In the genomic region with DNA sequence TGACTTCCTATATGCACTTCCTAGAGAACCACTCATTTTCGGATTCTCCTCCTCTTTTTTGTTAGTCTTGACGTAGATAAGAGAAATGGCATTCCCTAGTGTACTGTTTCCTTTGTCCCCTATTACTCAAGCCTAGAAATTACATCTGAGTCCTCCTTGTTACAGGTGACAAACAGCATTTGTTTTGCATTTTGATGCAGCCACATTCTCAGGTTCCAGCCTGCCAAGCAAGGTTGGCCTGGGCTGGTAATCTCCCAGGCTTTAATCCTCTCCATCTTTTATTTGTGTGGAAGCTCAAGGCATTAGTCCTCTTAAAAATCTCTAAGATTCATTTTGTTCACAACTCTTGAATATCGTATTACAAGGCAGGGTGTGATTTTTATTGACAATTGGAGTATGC, we compare ENCODE assay signal across 1 cellular context.
TF ChIP-seq lines count a peak whose summit lies in the region.

No MANE protein-coding gene starts in this region.

TF ChIP-seq in SK-N-SH, 30 proteins besides CTCF, POLR2A, EP300 and RAD21 (continued from another document):
- no peak for TF ChIP-seq SIN3A (IDR thresholded peaks at IDR 0.05; ENCODE audit: borderline replicate concordance, low read depth, low read length)
- TF ChIP-seq NFIC (IDR thresholded peaks at IDR 0.05; ENCODE audit: borderline replicate concordance): no peak
- TF ChIP-seq TEAD4 (IDR thresholded peaks at IDR 0.05; ENCODE audit: borderline replicate concordance, insufficient read depth): no peak
- TF ChIP-seq, protein P1, sequence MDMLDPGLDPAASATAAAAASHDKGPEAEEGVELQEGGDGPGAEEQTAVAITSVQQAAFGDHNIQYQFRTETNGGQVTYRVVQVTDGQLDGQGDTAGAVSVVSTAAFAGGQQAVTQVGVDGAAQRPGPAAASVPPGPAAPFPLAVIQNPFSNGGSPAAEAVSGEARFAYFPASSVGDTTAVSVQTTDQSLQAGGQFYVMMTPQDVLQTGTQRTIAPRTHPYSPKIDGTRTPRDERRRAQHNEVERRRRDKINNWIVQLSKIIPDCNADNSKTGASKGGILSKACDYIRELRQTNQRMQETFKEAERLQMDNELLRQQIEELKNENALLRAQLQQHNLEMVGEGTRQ (IDR thresholded peaks at IDR 0.05; ENCODE audit: borderline replicate concordance, low read depth, low read length): no peak
- TF ChIP-seq RFX5 (IDR thresholded peaks at IDR 0.05; ENCODE audit: low read length): no peak
- TF ChIP-seq RXRA (IDR thresholded peaks at IDR 0.05; ENCODE audit: borderline replicate concordance, low read depth): no peak
